ENCODE assay signal across 12 cellular contexts in genomic region chr12:11779286-11779685, GRCh38.
DNase-seq lines count a peak whose midpoint lies in the region; ATAC-seq and TF ChIP-seq lines count a peak whose summit lies in the region.
"Had no signal": no experiment of that assay in that cellular context is flagged by ENCODE, and none has a peak within 500 bp of the region (broad histone marks: within the 10 kb centered on the region; RNA-seq: fewer than 3 reads in every experiment).

No MANE protein-coding gene starts in this region.

- no peak overlapping the region for H3K4me3 Mint-ChIP-seq in dendritic cell treated with granulocyte-macrophage colony-stimulating factor and Interleukin-4, amounts not matched to agents 40 ng/mL and 50 ng/mL, for 4 days
- H3K4me3 Mint-ChIP-seq: neural crest cell had no signal

- peaks cover 95% of the 10 kb centered on the region for H3K79me2 ChIP-seq in DND-41 (ENCODE audit: insufficient read depth, low read length)
- 0 out of 2 replicates have a peak, but pooled peaks cover 7% of the 10 kb centered on the region for H3K79me2 ChIP-seq in KMS-11 (ENCODE audit: insufficient read depth, low read depth)
- peaks cover 49% of the 10 kb centered on the region for H3K79me2 ChIP-seq in osteoblast (ENCODE audit: insufficient read depth, low read length)

- H3K9ac ChIP-seq in DND-41 (ENCODE audit: low read depth, low read length), result peak overlapping the region; percentile 14; the same call in 1 of the 2 replicates
- H3K9ac ChIP-seq in KMS-11, result no peak overlapping the region

- H3K4me3 ChIP-seq in DND-41 (ENCODE audit: low read depth in 1 of 2, low read length in 2 of 2), result no peak overlapping the region
- H3K4me3 ChIP-seq in KMS-11 (IDR thresholded peaks at IDR 0.05; ENCODE audit: insufficient read depth, low read depth, low read length), result no peak overlapping the region
- no peak overlapping the region for H3K4me3 ChIP-seq in osteoblast (ENCODE audit: insufficient read depth, low read length)

- DNase-seq in DND-41 (no peak), osteoblast (ENCODE audit: insufficient read length, low spot score, missing footprints) (peak; percentile 75), foreskin keratinocyte (no peak), RWPE1 (ENCODE audit: low spot score) (no peak)
- DNase-seq: amygdala, GF-D8, NCI-H774 had no signal

- intact Hi-C loops in dendritic cell treated with granulocyte-macrophage colony-stimulating factor and Interleukin-4, amounts not matched to agents 40 ng/mL and 50 ng/mL, for 4 days (cut with micrococcal nuclease), result no loop called here

- H3K27me3 ChIP-seq in DND-41 (ENCODE audit: insufficient read depth, low read length, poor library complexity) (no peaks in the 10 kb centered on the region), KMS-11 (ENCODE audit: insufficient read depth, low read depth) (no peaks in the 10 kb centered on the region), osteoblast (ENCODE audit: insufficient read depth, low read length) (no peaks in the 10 kb centered on the region), foreskin keratinocyte (no peaks in the 10 kb centered on the region)

- H3K36me3 Mint-ChIP-seq in dendritic cell treated with granulocyte-macrophage colony-stimulating factor and Interleukin-4, amounts not matched to agents 40 ng/mL and 50 ng/mL, for 4 days (ENCODE audit: low read depth), result peaks cover 70% of the 10 kb centered on the region

- no peaks in the 10 kb centered on the region for H3K9me3 ChIP-seq in DND-41 (ENCODE audit: insufficient read depth, low read length, severe bottlenecking)
- H3K9me3 ChIP-seq in osteoblast (ENCODE audit: low read depth, low read length), result no peaks in the 10 kb centered on the region

- H3K4me1 Mint-ChIP-seq in dendritic cell treated with granulocyte-macrophage colony-stimulating factor and Interleukin-4, amounts not matched to agents 40 ng/mL and 50 ng/mL, for 4 days (ENCODE audit: low read depth), result peaks cover 84% of the 10 kb centered on the region

- CTCF ChIA-PET in RWPE1 (lab: Yijun Ruan, JAX), result no interaction called here

- POLR2A ChIA-PET in RWPE1 (lab: Yijun Ruan, JAX; ENCODE audit: low non-redundant PET), result no interaction called here

- H3K27ac ChIP-seq in DND-41 (ENCODE audit: low read length) (peak overlapping the region; percentile 69), KMS-11 (no peak overlapping the region), osteoblast (ENCODE audit: low read depth, low read length) (peak overlapping the region; percentile 92), foreskin keratinocyte (no peak overlapping the region), RWPE1 (no peak overlapping the region)

- no peak overlapping the region for H3K4me2 ChIP-seq in DND-41 (ENCODE audit: insufficient read depth, low read length)
- peak overlapping the region; percentile 66; the same call in 1 of the 2 replicates for H3K4me2 ChIP-seq in KMS-11
- H3K4me2 ChIP-seq in osteoblast (ENCODE audit: insufficient read depth, low read length), result peak overlapping the region; percentile 29

- H3K27ac Mint-ChIP-seq in dendritic cell treated with granulocyte-macrophage colony-stimulating factor and Interleukin-4, amounts not matched to agents 40 ng/mL and 50 ng/mL, for 4 days, result peak overlapping the region; percentile 53

- H3K36me3 ChIP-seq in DND-41 (ENCODE audit: insufficient read depth, low read length) (peaks cover 31% of the 10 kb centered on the region), KMS-11 (ENCODE audit: insufficient read depth) (no peaks in the 10 kb centered on the region), osteoblast (ENCODE audit: insufficient read depth, low read length) (no peaks in the 10 kb centered on the region)

- H3K27me3 Mint-ChIP-seq in dendritic cell treated with granulocyte-macrophage colony-stimulating factor and Interleukin-4, amounts not matched to agents 40 ng/mL and 50 ng/mL, for 4 days, result no peaks in the 10 kb centered on the region

- H3K4me1 ChIP-seq in DND-41 (ENCODE audit: insufficient read depth, low read length) (peaks cover 72% of the 10 kb centered on the region), KMS-11 (ENCODE audit: low read depth, poor library complexity, severe bottlenecking) (peaks cover 47% of the 10 kb centered on the region), osteoblast (ENCODE audit: insufficient read depth, low read length) (peaks cover 19% of the 10 kb centered on the region), foreskin keratinocyte (no peaks in the 10 kb centered on the region)

- ATAC-seq in DND-41 (ENCODE audit: insufficient read depth, low read depth), result no peak
- no peak for ATAC-seq in foreskin keratinocyte
- ATAC-seq in HG03139 (IDR thresholded peaks at IDR 0.05; ENCODE audit: unreplicated experiment), result no peak
- no peak for ATAC-seq in GM19397 (IDR thresholded peaks at IDR 0.05; ENCODE audit: unreplicated experiment)

- no peaks in the 10 kb centered on the region for H3K9me3 Mint-ChIP-seq in dendritic cell treated with granulocyte-macrophage colony-stimulating factor and Interleukin-4, amounts not matched to agents 40 ng/mL and 50 ng/mL, for 4 days
- H3K9me3 Mint-ChIP-seq: neural crest cell had no signal

- no peak for TF ChIP-seq CTCF in DND-41 (IDR thresholded peaks at IDR 0.05; ENCODE audit: borderline replicate concordance, extremely low read depth, low read length, poor library complexity, severe bottlenecking)
- TF ChIP-seq CTCF in KMS-11 (conservative IDR thresholded peaks at IDR 0.05; ENCODE audit: low read depth, low read length), result no peak
- TF ChIP-seq CTCF in osteoblast (IDR thresholded peaks at IDR 0.05; ENCODE audit: extremely low read depth, low read depth, low read length), result no peak
- no peak for TF ChIP-seq CTCF in foreskin keratinocyte (conservative IDR thresholded peaks at IDR 0.05)
- no peak for TF ChIP-seq CTCF in RWPE1 (conservative IDR thresholded peaks at IDR 0.05; ENCODE audit: low read depth)

- H4K20me1 ChIP-seq in DND-41 (ENCODE audit: insufficient read depth, low read length) (no peaks in the 10 kb centered on the region), KMS-11 (ENCODE audit: insufficient read depth) (no peaks in the 10 kb centered on the region), osteoblast (ENCODE audit: insufficient read depth, low read length) (no peaks in the 10 kb centered on the region)

- no peak overlapping the region for H2AFZ ChIP-seq in DND-41 (ENCODE audit: low read depth, low read length)
- H2AFZ ChIP-seq in KMS-11 (ENCODE audit: low read depth), result no peak overlapping the region
- H2AFZ ChIP-seq in osteoblast (ENCODE audit: low read length), result no peak overlapping the region

Comparison
In these comparisons a context has a peak if more than half of its experiments do, and no peak if none do; other contexts are left out.
1. H3K27ac ChIP-seq: peak in DND-41 (single experiment) and osteoblast (single experiment); none in KMS-11 (single experiment), foreskin keratinocyte (single experiment) and RWPE1 (single experiment).